Comparison of ENCODE assay signal across 17 cellular contexts in the genomic region with DNA sequence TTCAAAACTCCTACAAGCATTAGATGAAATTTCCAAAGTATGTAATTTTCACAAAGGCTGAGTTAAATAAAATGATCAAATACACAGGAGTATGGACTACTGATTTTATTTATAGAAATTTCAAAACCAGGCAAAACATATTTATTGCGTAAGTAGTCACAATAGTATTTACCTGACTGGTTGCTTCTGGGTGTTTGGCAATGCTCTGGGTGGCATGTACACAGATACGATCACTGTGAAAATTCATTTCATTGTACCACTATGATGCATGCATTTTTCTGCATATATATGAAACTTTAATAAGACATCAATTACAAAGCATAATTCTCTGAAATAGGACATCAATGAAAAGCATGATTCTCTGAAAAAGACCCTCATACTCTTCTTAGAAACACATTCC.
DNase-seq lines count a peak whose midpoint lies in the region; ATAC-seq and TF ChIP-seq lines count a peak whose summit lies in the region.
"Had no signal": no experiment of that assay in that cellular context is flagged by ENCODE, and none has a peak within 500 bp of the region (broad histone marks: within the 10 kb centered on the region; RNA-seq: fewer than 3 reads in every experiment).

No MANE protein-coding gene starts in this region.

- in situ Hi-C loops in T47D (cut with HindIII; ENCODE audit: low pct_unique_long_range_greater_than_20kb, low sequenced_read_pairs) (no loop called here), IMR-90 (cut with MboI; ENCODE audit: low sequenced_read_pairs) (no loop called here)

- no peak overlapping the region for H2BK120ac ChIP-seq in IMR-90 (ENCODE audit: low read depth, low read length)
- H2BK120ac ChIP-seq in trophoblast cell (ENCODE audit: insufficient read depth, low read length, poor library complexity) = no peak overlapping the region

- H3K36me3 Mint-ChIP-seq in MCF 10A (ENCODE audit: insufficient read depth, unreplicated experiment) = no peaks in the 10 kb centered on the region
- H3K36me3 Mint-ChIP-seq: CD8-positive, alpha-beta T cell had no signal

- H3K9ac ChIP-seq in IMR-90 (ENCODE audit: low read depth, low read length) (no peak overlapping the region), trophoblast cell (ENCODE audit: low read length) (no peak overlapping the region)
- H3K9ac ChIP-seq: BLaER1 treated with 17β-estradiol and CSF1 and Interleukin-3, amounts not matched to agents 10 nM and 100 nM had no signal

- H4K91ac ChIP-seq in IMR-90 (ENCODE audit: insufficient read depth, low read depth, low read length) (no peak overlapping the region), trophoblast cell (ENCODE audit: low read depth, low read length) (no peak overlapping the region)

- no peaks in the 10 kb centered on the region for H3K79me2 ChIP-seq in trophoblast cell (ENCODE audit: control insufficient read depth, insufficient read depth, low read length, poor library complexity)

- no peak overlapping the region for H2BK12ac ChIP-seq in trophoblast cell (ENCODE audit: low read length)

- H3K9me3 ChIP-seq in IMR-90 (ENCODE audit: control insufficient read depth, insufficient read depth, low read length) (peaks cover 4% of the 10 kb centered on the region; the same call in 1 of the 2 replicates), trophoblast cell (ENCODE audit: insufficient read depth, low read depth, low read length) (no peaks in the 10 kb centered on the region)
- H3K9me3 ChIP-seq: A549; BLaER1 treated with 17β-estradiol and CSF1 and Interleukin-3, amounts not matched to agents 10 nM and 100 nM; Caco-2 had no signal

- TF ChIP-seq CTCF in MCF 10A (IDR thresholded peaks at IDR 0.05; ENCODE audit: unreplicated experiment) (no peak), IMR-90 (conservative IDR thresholded peaks at IDR 0.05; ENCODE audit: low read depth, low read length) (no peak)

- H3K18ac ChIP-seq in IMR-90 (ENCODE audit: low read depth, low read length) (no peak overlapping the region), trophoblast cell (ENCODE audit: low read length) (no peak overlapping the region)

- H3K23ac ChIP-seq in IMR-90 (ENCODE audit: low read depth, low read length) (no peak overlapping the region), trophoblast cell (ENCODE audit: low read length) (no peak overlapping the region)

- H3K14ac ChIP-seq in IMR-90 (replicated peaks; ENCODE audit: low read depth, low read length) (no peak overlapping the region), trophoblast cell (ENCODE audit: low read length) (no peak overlapping the region)

- POLR2A ChIA-PET in MCF 10A (lab: Yijun Ruan, JAX) = no interaction called here
- POLR2A ChIA-PET in IMR-90 (lab: Charles Lee; ENCODE audit: unreplicated experiment) = interaction anchor here (0.6 kb wide), 1 partner anchor 334 kb away, joined by 3 read pairs; no protein-coding TSS in a partner anchor

- H4K12ac ChIP-seq in trophoblast cell (ENCODE audit: low read depth, low read length) = no peak overlapping the region

- CTCF ChIA-PET in MCF 10A (lab: Yijun Ruan, JAX) = interaction anchor here (0.6 to 0.7 kb wide), 2 partner anchors 243 to 423 kb away, joined by 3 read pairs; no protein-coding TSS in a partner anchor
- CTCF ChIA-PET in IMR-90 (lab: Yijun Ruan, JAX) = no interaction called here

- no peaks in the 10 kb centered on the region for H3K9me3 Mint-ChIP-seq in MCF 10A (ENCODE audit: unreplicated experiment)
- H3K9me3 Mint-ChIP-seq: CD4-positive, alpha-beta T cell had no signal

- no peak overlapping the region for H3K4ac ChIP-seq in IMR-90 (ENCODE audit: low read depth, low read length)
- no peak overlapping the region for H3K4ac ChIP-seq in trophoblast cell (ENCODE audit: low read depth, low read length)

- H3K27ac ChIP-seq in IMR-90 (ENCODE audit: insufficient read depth, low read length) = no peak overlapping the region
- no peak overlapping the region for H3K27ac ChIP-seq in trophoblast cell (ENCODE audit: low read depth, low read length)
- H3K27ac ChIP-seq: 22Rv1; A549; BLaER1 treated with 17β-estradiol and CSF1 and Interleukin-3, amounts not matched to agents 10 nM and 100 nM; C4-2B had no signal

- H2AK9ac ChIP-seq in IMR-90 (replicated peaks; ENCODE audit: low read depth, low read length, poor library complexity) = no peak overlapping the region

- TF ChIP-seq RAD21 in IMR-90 (IDR thresholded peaks at IDR 0.05; ENCODE audit: low read length) = no peak

- H2BK5ac ChIP-seq in IMR-90 (ENCODE audit: low read depth, low read length, poor library complexity, severe bottlenecking) (no peak overlapping the region), trophoblast cell (ENCODE audit: low read depth, low read length, poor library complexity) (no peak overlapping the region)

- H2BK15ac ChIP-seq in IMR-90 (ENCODE audit: low read depth, low read length) = no peak overlapping the region

- H2BK20ac ChIP-seq in IMR-90 (ENCODE audit: low read depth, low read length) = no peak overlapping the region

- BruUV-seq in MCF 10A (replicated peaks; lab: Mats Ljungman, UMichigan) (no TSS peak), IMR-90 (replicated peaks; lab: Mats Ljungman, UMichigan) (no TSS peak)

- no peaks in the 10 kb centered on the region for H3K4me1 ChIP-seq in IMR-90 (ENCODE audit: control insufficient read depth, insufficient read depth, low read length)
- H3K4me1 ChIP-seq in trophoblast cell (ENCODE audit: control insufficient read depth in 1 of 2, insufficient read depth in 2 of 2, low read length in 2 of 2) = no peaks in the 10 kb centered on the region
- H3K4me1 ChIP-seq: A549; BLaER1 treated with 17β-estradiol and CSF1 and Interleukin-3, amounts not matched to agents 10 nM and 100 nM; Caco-2 had no signal

- no peaks in the 10 kb centered on the region for H4K20me1 ChIP-seq in IMR-90 (ENCODE audit: insufficient read depth, low read length)
- H4K20me1 ChIP-seq: BLaER1 treated with 17β-estradiol and CSF1 and Interleukin-3, amounts not matched to agents 10 nM and 100 nM had no signal

- intact Hi-C loops in MCF 10A (cut with micrococcal nuclease) (loop anchor here (10.0 kb wide), 1 partner anchor 722 kb away; no protein-coding TSS in a partner anchor), IMR-90 (cut with micrococcal nuclease) (no loop called here)

- TF ChIP-seq POLR2A in IMR-90 (IDR thresholded peaks at IDR 0.05; ENCODE audit: low read depth, low read length) = no peak

- no peak overlapping the region for H2AK5ac ChIP-seq in IMR-90 (ENCODE audit: low read depth, low read length)
- no peak overlapping the region for H2AK5ac ChIP-seq in trophoblast cell (ENCODE audit: low read length)

- no peak overlapping the region for H3K4me3 Mint-ChIP-seq in MCF 10A (ENCODE audit: unreplicated experiment)
- H3K4me3 Mint-ChIP-seq: B cell; CD4-positive, alpha-beta T cell; CD8-positive, alpha-beta T cell had no signal

- no peak for ATAC-seq in IMR-90 (ENCODE audit: low read depth)
- ATAC-seq: CD8-positive, alpha-beta T cell had no signal

- no peaks in the 10 kb centered on the region for H3K79me1 ChIP-seq in IMR-90 (ENCODE audit: low read depth in 1 of 2, low read length in 2 of 2)
- H3K79me1 ChIP-seq in trophoblast cell (ENCODE audit: low read length) = no peaks in the 10 kb centered on the region

- dilution Hi-C loops in IMR-90 (cut with HindIII; ENCODE audit: low sequenced_read_pairs, unreplicated experiment) = no loop called here

- H3K4me2 ChIP-seq in IMR-90 (ENCODE audit: low read depth, low read length) = no peak overlapping the region
- H3K4me2 ChIP-seq in trophoblast cell (ENCODE audit: low read length) = no peak overlapping the region
- H3K4me2 ChIP-seq: A549; BLaER1 treated with 17β-estradiol and CSF1 and Interleukin-3, amounts not matched to agents 10 nM and 100 nM had no signal

- H3K27ac Mint-ChIP-seq in MCF 10A (ENCODE audit: low read depth, unreplicated experiment) = no peak overlapping the region
- H3K27ac Mint-ChIP-seq: B cell; CD4-positive, alpha-beta T cell; CD8-positive, alpha-beta T cell had no signal

- no peaks in the 10 kb centered on the region for H3K27me3 Mint-ChIP-seq in MCF 10A (ENCODE audit: insufficient read depth, unreplicated experiment)
- H3K27me3 Mint-ChIP-seq: B cell; CD4-positive, alpha-beta T cell had no signal

- no peaks in the 10 kb centered on the region for H3K4me1 Mint-ChIP-seq in MCF 10A (ENCODE audit: insufficient read depth, unreplicated experiment)
- H3K4me1 Mint-ChIP-seq: B cell had no signal

- no CpG with 5 or more reads among the region's 2 CpGs for WGBS in IMR-90 (ENCODE audit: extremely low coverage in 2 of 2, insufficient read length in 1 of 2), 2 experiments
- no CpG with 5 or more reads among the region's 2 CpGs for WGBS in trophoblast cell (ENCODE audit: extremely low coverage, insufficient coverage, insufficient read length)

- no peaks in the 10 kb centered on the region for H3K36me3 ChIP-seq in IMR-90 (ENCODE audit: control insufficient read depth, insufficient read depth, low read length)
- no peaks in the 10 kb centered on the region for H3K36me3 ChIP-seq in trophoblast cell (ENCODE audit: control insufficient read depth in 1 of 2, insufficient read depth in 2 of 2, low read length in 2 of 2)
- H3K36me3 ChIP-seq: BLaER1 treated with 17β-estradiol and CSF1 and Interleukin-3, amounts not matched to agents 10 nM and 100 nM had no signal

- H4K5ac ChIP-seq in IMR-90 (ENCODE audit: low read depth, low read length) = no peak overlapping the region

- H3K4me3 ChIP-seq in IMR-90 (ENCODE audit: insufficient read depth, low read depth, low read length) = no peak overlapping the region
- no peak overlapping the region for H3K4me3 ChIP-seq in trophoblast cell (ENCODE audit: low read depth, low read length)
- H3K4me3 ChIP-seq: A549; BLaER1 treated with 17β-estradiol and CSF1 and Interleukin-3, amounts not matched to agents 10 nM and 100 nM had no signal

- no peaks in the 10 kb centered on the region for H3K9me1 ChIP-seq in IMR-90 (ENCODE audit: insufficient read depth, low read length)

- DNase-seq in T47D (ENCODE audit: low read depth in 1 of 2, low spot score in 1 of 2) (peak; percentile 6 to 45), MCF 10A (ENCODE audit: unreplicated experiment) (no peak), IMR-90 (no peak), trophoblast cell (peak; percentile 58 to 89), NCI-H2227 (lab: John Stamatoyannopoulos, UW; ENCODE audit: unreplicated experiment) (no peak)
- DNase-seq: AML-193; Caco-2; Calu3; CD4-positive, alpha-beta T cell; CD8-positive, alpha-beta T cell; DMS79 treated with DMSO at 0.1 percent for 48 hours; GF-D8 had no signal

- no peak overlapping the region for H4K8ac ChIP-seq in IMR-90 (ENCODE audit: low read depth in 2 of 2, low read length in 2 of 2)
- H4K8ac ChIP-seq in trophoblast cell (ENCODE audit: low read depth, low read length) = no peak overlapping the region

- H2AFZ ChIP-seq in IMR-90 (replicated peaks; ENCODE audit: low read length, poor library complexity) (no peak overlapping the region), trophoblast cell (ENCODE audit: insufficient read depth, low read length, poor library complexity) (no peak overlapping the region)

- H3K56ac ChIP-seq in IMR-90 (ENCODE audit: extremely low read depth, insufficient read depth, low read length) = no peak overlapping the region

- no peaks in the 10 kb centered on the region for H3K27me3 ChIP-seq in IMR-90 (ENCODE audit: control insufficient read depth, insufficient read depth, low read length)
- no peaks in the 10 kb centered on the region for H3K27me3 ChIP-seq in trophoblast cell (ENCODE audit: insufficient read depth, low read length)
- H3K27me3 ChIP-seq: BLaER1 treated with 17β-estradiol and CSF1 and Interleukin-3, amounts not matched to agents 10 nM and 100 nM had no signal

TF ChIP-seq in IMR-90, 13 proteins besides CTCF, POLR2A, EP300 and RAD21 (continues in another document):
- TF ChIP-seq MAFK (IDR thresholded peaks at IDR 0.05; ENCODE audit: low read depth, low read length) = no peak

Comparison
In these comparisons a context has a peak if more than half of its experiments do, and no peak if none do; other contexts are left out.
1. DNase-seq: peak in T47D (2 of 2) and trophoblast cell (2 of 2); none in MCF 10A (single experiment), IMR-90 (single experiment) and NCI-H2227 (single experiment).